9 cellular contexts compared by ENCODE assay signal in the genomic region with DNA sequence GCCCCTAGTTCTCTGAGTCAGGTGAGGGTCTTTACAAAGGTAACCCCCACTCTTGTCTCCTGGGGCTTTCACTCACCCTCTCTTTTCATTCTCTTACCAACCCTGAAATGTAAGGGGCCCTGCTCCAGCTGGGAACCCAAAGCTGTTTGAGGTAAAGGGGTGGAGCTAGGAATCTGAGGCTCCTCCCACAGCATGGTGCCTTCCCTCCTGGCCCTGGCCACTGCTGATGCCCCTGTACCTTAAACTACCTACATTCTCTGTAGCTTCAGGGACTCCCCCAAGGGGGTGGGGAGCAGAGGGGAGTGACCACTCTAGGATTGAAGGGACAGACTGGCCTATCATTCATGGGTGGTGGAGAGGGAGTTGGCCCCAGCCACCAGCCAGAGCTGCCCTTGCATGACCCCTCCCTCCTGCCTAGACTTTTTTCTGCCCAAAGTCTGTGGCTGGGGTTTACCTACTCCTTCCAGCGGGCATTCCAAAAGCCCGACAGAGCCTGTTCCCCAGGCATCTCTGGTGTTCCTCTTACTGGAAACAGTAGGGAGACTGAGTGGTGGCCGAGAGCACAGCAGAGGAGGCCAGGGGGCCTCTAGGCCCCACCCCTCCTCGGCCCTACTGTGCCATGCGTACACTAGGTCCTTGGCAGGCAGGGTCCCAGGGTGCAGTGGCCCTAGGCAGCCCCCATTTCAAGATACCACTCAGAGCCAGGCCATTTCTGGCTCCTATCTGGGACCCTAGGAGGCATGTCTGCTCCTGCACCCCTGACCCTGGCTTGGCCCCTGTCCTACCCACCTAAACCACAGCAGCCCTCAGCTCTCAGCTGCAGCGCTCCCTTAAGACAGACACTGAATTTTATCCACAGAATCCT. TPM values are rescaled to one million over a fixed set of nuclear protein-coding genes. Genes with fewer than 3 reads are reported as not detected.
DNase-seq lines count a peak whose midpoint lies in the region; ATAC-seq, FAIRE-seq and TF ChIP-seq lines count a peak whose summit lies in the region.
"Had no signal": no experiment of that assay in that cellular context is flagged by ENCODE, and none has a peak within 500 bp of the region (broad histone marks: within the 10 kb centered on the region; RNA-seq: fewer than 3 reads in every experiment).

No MANE protein-coding gene starts in this region.

- no peak overlapping the region for H2BK15ac ChIP-seq in H1 (ENCODE audit: low read length)

- H2BK120ac ChIP-seq in H1 (replicated peaks; ENCODE audit: low read depth, low read length) (no peak overlapping the region), trophoblast cell (ENCODE audit: insufficient read depth, low read length, poor library complexity) (no peak overlapping the region)

- no peak overlapping the region for H2AFZ ChIP-seq in H1 (ENCODE audit: low read length)
- H2AFZ ChIP-seq in trophoblast cell (ENCODE audit: insufficient read depth, low read length, poor library complexity): no peak overlapping the region

- no peak overlapping the region for H3K4me3 Mint-ChIP-seq in osteocyte (ENCODE audit: unreplicated experiment)

- TF ChIP-seq RAD21 in H1 (IDR thresholded peaks at IDR 0.05 in 1 of 2, conservative IDR thresholded peaks at IDR 0.05 in 1 of 2; ENCODE audit: low read depth in 2 of 2, low read length in 2 of 2): no peak

- H3K18ac ChIP-seq in H1 (ENCODE audit: extremely low read depth, low read length): no peak overlapping the region; the same call in 1 of the 2 replicates
- H3K18ac ChIP-seq in trophoblast cell (ENCODE audit: low read length): peak overlapping the region; percentile 44

- WGBS in H1 (ENCODE audit: extremely low coverage in 1 of 2, insufficient coverage in 1 of 2, insufficient read length in 1 of 2, insufficient replicate concordance in 2 of 2, low coverage in 1 of 2, low lambda C conversion rate in 2 of 2, missing lambda C conversion rate in 1 of 2), 2 experiments: 74% methylated on average over 6 of the region's 6 CpGs; no CpG with 5 or more reads in 1 of the 2 experiments
- WGBS in trophoblast cell (ENCODE audit: extremely low coverage, insufficient coverage, insufficient read length): no CpG with 5 or more reads among the region's 6 CpGs

- H3K23ac ChIP-seq in H1 (ENCODE audit: insufficient read length): no peak overlapping the region
- H3K23ac ChIP-seq in trophoblast cell (ENCODE audit: low read length): no peak overlapping the region

- H3K27me3 Mint-ChIP-seq in osteocyte (ENCODE audit: unreplicated experiment): no peaks in the 10 kb centered on the region

- no peak for TF ChIP-seq EP300 in H1 (IDR thresholded peaks at IDR 0.05; ENCODE audit: borderline replicate concordance in 1 of 2, low read depth in 2 of 2, low read length in 2 of 2)

- H4K8ac ChIP-seq in H1 (ENCODE audit: extremely low read depth, insufficient read depth, low read length) (no peak overlapping the region), trophoblast cell (ENCODE audit: low read depth, low read length) (no peak overlapping the region)

- no peak overlapping the region for H4K91ac ChIP-seq in H1 (replicated peaks; ENCODE audit: insufficient read length, low read length)
- no peak overlapping the region for H4K91ac ChIP-seq in trophoblast cell (ENCODE audit: low read depth, low read length)

- H3K27ac Mint-ChIP-seq in osteocyte (ENCODE audit: unreplicated experiment): no peak overlapping the region

- no peak overlapping the region for H4K5ac ChIP-seq in H1 (ENCODE audit: insufficient read length, low read depth, low read length)

- H3K4me2 ChIP-seq in H1 (ENCODE audit: insufficient read depth in 1 of 2, low read depth in 2 of 2, low read length in 2 of 2) (peak overlapping the region; percentile 15 to 32; a peak in 2 of 4 replicates), trophoblast cell (ENCODE audit: low read length) (peak overlapping the region; percentile 14)

- H3K36me3 ChIP-seq in HUES6 (ENCODE audit: control insufficient read depth, insufficient read depth, low read length) (peaks cover 21% of the 10 kb centered on the region), H1 (ENCODE audit: control insufficient read depth in 2 of 4, insufficient read depth in 4 of 4, low read length in 3 of 4) (peaks cover 0 to 12% (median 5%) of the 10 kb centered on the region in 4 experiments; a peak in 3 of 8 replicates), trophoblast cell (ENCODE audit: control insufficient read depth in 1 of 2, insufficient read depth in 2 of 2, low read length in 2 of 2) (peaks cover 87 to 96% of the 10 kb centered on the region in 2 experiments)

- H2BK20ac ChIP-seq in H1 (ENCODE audit: low read length): no peak overlapping the region

- H3K79me1 ChIP-seq in H1 (ENCODE audit: low read depth, low read length) (0 out of 2 replicates have a peak, but pooled peaks cover 5% of the 10 kb centered on the region), trophoblast cell (ENCODE audit: low read length) (peaks cover 46% of the 10 kb centered on the region)

- peaks cover 3% of the 10 kb centered on the region in 2 experiments for H4K20me1 ChIP-seq in H1 (replicated peaks in 1 of 2; ENCODE audit: control insufficient read depth in 1 of 2, insufficient read depth in 2 of 2, low read length in 2 of 2)

- no peak for TF ChIP-seq POLR2A in H1 (IDR thresholded peaks at IDR 0.05; ENCODE audit: control extremely low read depth in 1 of 2, low read depth in 2 of 2, low read length in 2 of 2)

- H3K79me2 ChIP-seq in H1 (ENCODE audit: control insufficient read depth in 1 of 2, insufficient read depth in 2 of 2, low read length in 2 of 2) (no peaks in the 10 kb centered on the region), trophoblast cell (ENCODE audit: control insufficient read depth, insufficient read depth, low read length, poor library complexity) (peaks cover 39% of the 10 kb centered on the region)

- CTCF ChIA-PET in H1 (lab: Charles Lee; ENCODE audit: partially characterized antibody): interaction anchor here (0.6 to 15.0 kb wide), 11 partner anchors 9 to 797 kb away, joined by 3 to 210 read pairs (median 5); partner anchors contain the start of genes DOK4 and POLR2C

- H3K36me3 Mint-ChIP-seq in osteocyte (ENCODE audit: unreplicated experiment): peaks cover 4% of the 10 kb centered on the region

- peak; percentile 71 for FAIRE-seq in H1 (lab: Jason Lieb, UNC)

- H3K4me1 Mint-ChIP-seq in osteocyte (ENCODE audit: unreplicated experiment): peaks cover 32% of the 10 kb centered on the region

- ATAC-seq in GM21576 (IDR thresholded peaks at IDR 0.05; ENCODE audit: unreplicated experiment): no peak

- no peak for TF ChIP-seq CTCF in H1 (IDR thresholded peaks at IDR 0.05; ENCODE audit: control extremely low read depth in 1 of 3, insufficient read depth in 1 of 3, low read depth in 1 of 3, low read length in 3 of 3)
- no peak for TF ChIP-seq CTCF in osteocyte (IDR thresholded peaks at IDR 0.05)

- peak overlapping the region; percentile 21 for H3K9ac ChIP-seq in HUES6 (ENCODE audit: low read length)
- no peak overlapping the region for H3K9ac ChIP-seq in H1 (replicated peaks in 1 of 4; ENCODE audit: extremely low read depth in 1 of 4, low read depth in 3 of 4, low read length in 3 of 4)
- peak overlapping the region; percentile 14 for H3K9ac ChIP-seq in trophoblast cell (ENCODE audit: low read length)

- H3K27me3 ChIP-seq in HUES6 (ENCODE audit: control insufficient read depth, insufficient read depth, low read length) (peaks cover 10% of the 10 kb centered on the region), H1 (replicated peaks in 1 of 4; ENCODE audit: control insufficient read depth in 3 of 4, extremely low read depth in 1 of 4, insufficient read depth in 3 of 4, low read length in 3 of 4) (no peaks in the 10 kb centered on the region; a peak in 1 of 7 replicates), trophoblast cell (ENCODE audit: insufficient read depth, low read length) (no peaks in the 10 kb centered on the region)
- H3K27me3 ChIP-seq: Peyer's patch had no signal

- H3K4me3 ChIP-seq in HUES6 (ENCODE audit: low read depth, low read length) (peak overlapping the region; percentile 45; the same call in 1 of the 2 replicates), H1 (ENCODE audit: extremely low read depth in 1 of 4, insufficient read depth in 2 of 4, low read depth in 3 of 4, low read length in 4 of 4) (no peak overlapping the region; a peak in 1 of 8 replicates), trophoblast cell (ENCODE audit: low read depth, low read length) (no peak overlapping the region)

- DNase-seq in NCI-H82 (lab: John Stamatoyannopoulos, UW) (peak; percentile 22), NCI-H82 treated with DMSO at 0.1 percent for 48 hours (lab: John Stamatoyannopoulos, UW; ENCODE audit: unreplicated experiment) (no peak), H1 (ENCODE audit: low read depth in 1 of 2, low spot score in 2 of 2) (peak in 1 of 2 experiments; percentile 70), trophoblast cell (no peak), osteocyte (ENCODE audit: extremely low spot score, unreplicated experiment) (no peak)
- DNase-seq in NK-92 treated with Interleukin-12 subunit alpha and Interleukin-12 subunit beta, amount 100 ng/mL, for 24 hours (lab: John Stamatoyannopoulos, UW): no peak

- H3K9me3 ChIP-seq in HUES6 (ENCODE audit: control insufficient read depth, insufficient read depth, low read depth, low read length) (no peaks in the 10 kb centered on the region), H1 (ENCODE audit: insufficient read depth in 2 of 2, low read depth in 1 of 2, low read length in 1 of 2) (no peaks in the 10 kb centered on the region), trophoblast cell (ENCODE audit: insufficient read depth, low read depth, low read length) (peaks cover 3% of the 10 kb centered on the region)
- H3K9me3 ChIP-seq: Peyer's patch had no signal

- H3K14ac ChIP-seq in H1 (ENCODE audit: insufficient read length) (no peak overlapping the region), trophoblast cell (ENCODE audit: low read length) (peak overlapping the region; percentile 20)

- no peak overlapping the region for H2AK5ac ChIP-seq in H1 (ENCODE audit: low read depth, low read length)
- H2AK5ac ChIP-seq in trophoblast cell (ENCODE audit: low read length): no peak overlapping the region

- no peak overlapping the region for H3K56ac ChIP-seq in H1 (replicated peaks; ENCODE audit: insufficient read length, low read depth, low read length)

- H4K12ac ChIP-seq in trophoblast cell (ENCODE audit: low read depth, low read length): no peak overlapping the region

- H2BK12ac ChIP-seq in H1 (ENCODE audit: low read depth, low read length): no peak overlapping the region
- no peak overlapping the region for H2BK12ac ChIP-seq in trophoblast cell (ENCODE audit: low read length)

- POLR2A ChIA-PET in H1 (lab: Charles Lee; ENCODE audit: partially characterized antibody): interaction anchor here (0.9 to 10.3 kb wide), 7 partner anchors 10 to 60 kb away, joined by 3 to 67 read pairs (median 5); partner anchors contain the start of genes DOK4 and POLR2C

- peaks cover 8% of the 10 kb centered on the region; the same call in 1 of the 2 replicates for H3K23me2 ChIP-seq in H1 (ENCODE audit: low read depth, low read length)

- H3K4me1 ChIP-seq in HUES6 (ENCODE audit: control insufficient read depth, insufficient read depth, low read length): peaks cover 67% of the 10 kb centered on the region
- H3K4me1 ChIP-seq in H1 (replicated peaks in 1 of 4; ENCODE audit: control insufficient read depth in 3 of 4, insufficient read depth in 4 of 4, low read length in 3 of 4): peaks cover 10 to 59% (median 47%) of the 10 kb centered on the region in 4 experiments
- peaks cover 61 to 65% of the 10 kb centered on the region in 2 experiments for H3K4me1 ChIP-seq in trophoblast cell (ENCODE audit: control insufficient read depth in 1 of 2, insufficient read depth in 2 of 2, low read length in 2 of 2)

- H3K27ac ChIP-seq in HUES6 (ENCODE audit: low read depth, low read length): no peak overlapping the region
- no peak overlapping the region for H3K27ac ChIP-seq in H1 (ENCODE audit: low read depth, low read length)
- peak overlapping the region; percentile 70 for H3K27ac ChIP-seq in trophoblast cell (ENCODE audit: low read depth, low read length)

- no peaks in the 10 kb centered on the region for H3K9me3 Mint-ChIP-seq in osteocyte (ENCODE audit: unreplicated experiment)

- H2BK5ac ChIP-seq in H1 (ENCODE audit: low read depth, low read length) (peak overlapping the region; percentile 87; the same call in 1 of the 2 replicates), trophoblast cell (ENCODE audit: low read depth, low read length, poor library complexity) (no peak overlapping the region)

- no peak overlapping the region for H3K4ac ChIP-seq in H1 (replicated peaks; ENCODE audit: insufficient read length, low read depth, low read length)
- H3K4ac ChIP-seq in trophoblast cell (ENCODE audit: low read depth, low read length): peak overlapping the region; percentile 42

RNA-seq across cellular contexts. Expression of gene DOK4, which starts 9.5 kb away (rescaled TPM):
- total RNA-seq in H1 (2021; fragmentation: NEBNext Ultra II Directional; extraction: Animal tissue kit (Norgen Biotek cat#: 25700)): 28.9 and 29.9 TPM in 2 replicates
- polyA plus RNA-seq in H1 (2011; rRNA removed): 24.0 and 29.5 TPM in 2 replicates
- polyA plus RNA-seq in H1 (2011; cell fraction: cytosol; rRNA removed): 30.4 TPM
- polyA plus RNA-seq in H1 (2011; cell fraction: nucleus; rRNA removed): 46.7 TPM
- 20.5 to 27.4 TPM (median 25.8 TPM) in 4 replicates for polyA plus RNA-seq in H1 (2012, experiment 1 of 2)
- polyA plus RNA-seq in H1 (2012, experiment 2 of 2): 20.5 TPM
- polyA plus RNA-seq in H1 (2013, experiment 1 of 2): 13.6 TPM
- polyA plus RNA-seq in H1 (2013, experiment 2 of 2): 13.6 TPM
- 24.3 and 27.0 TPM in 2 replicates for polyA minus RNA-seq in H1 (2011; rRNA and poly(A)+ RNA removed)
- 14.3 TPM for polyA minus RNA-seq in H1 (2011; cell fraction: cytosol; rRNA and poly(A)+ RNA removed)
- polyA minus RNA-seq in H1 (2011; cell fraction: nucleus; rRNA and poly(A)+ RNA removed): 11.3 TPM
- polyA plus RNA-seq in trophoblast cell (2013): 407 and 429 TPM in 2 replicates
- 22.5 and 24.4 TPM in 2 replicates for total RNA-seq in osteocyte

RNA-seq across cellular contexts. Expression of gene POLR2C, which starts 14.3 kb away (rescaled TPM):
- total RNA-seq in H1 (2021; fragmentation: NEBNext Ultra II Directional; extraction: Animal tissue kit (Norgen Biotek cat#: 25700)): 71.2 and 72.5 TPM in 2 replicates
- 132 and 149 TPM in 2 replicates for polyA plus RNA-seq in H1 (2011; rRNA removed)
- 174 TPM for polyA plus RNA-seq in H1 (2011; cell fraction: cytosol; rRNA removed)
- 155 TPM for polyA plus RNA-seq in H1 (2011; cell fraction: nucleus; rRNA removed)
- 73.1 to 103 TPM (median 99.7 TPM) in 4 replicates for polyA plus RNA-seq in H1 (2012, experiment 1 of 2)
- 88.7 TPM for polyA plus RNA-seq in H1 (2012, experiment 2 of 2)
- 41.8 TPM for polyA plus RNA-seq in H1 (2013, experiment 1 of 2)
- 43.3 TPM for polyA plus RNA-seq in H1 (2013, experiment 2 of 2)
- polyA minus RNA-seq in H1 (2011; rRNA and poly(A)+ RNA removed): 234 and 245 TPM in 2 replicates
- polyA minus RNA-seq in H1 (2011; cell fraction: cytosol; rRNA and poly(A)+ RNA removed): 126 TPM
- polyA minus RNA-seq in H1 (2011; cell fraction: nucleus; rRNA and poly(A)+ RNA removed): 89.2 TPM
- polyA plus RNA-seq in trophoblast cell (2013): 49.8 and 50.6 TPM in 2 replicates
- 46.8 and 47.8 TPM in 2 replicates for total RNA-seq in osteocyte

RNA-seq across cellular contexts. Expression of gene COQ9, which starts 29.5 kb away (rescaled TPM):
- total RNA-seq in H1 (2021; fragmentation: NEBNext Ultra II Directional; extraction: Animal tissue kit (Norgen Biotek cat#: 25700)): 31.7 and 33.3 TPM in 2 replicates
- polyA plus RNA-seq in H1 (2011; rRNA removed): 47.9 and 60.3 TPM in 2 replicates
- polyA plus RNA-seq in H1 (2011; cell fraction: cytosol; rRNA removed): 64.5 TPM
- 77.8 TPM for polyA plus RNA-seq in H1 (2011; cell fraction: nucleus; rRNA removed)
- 35.5 to 44.0 TPM (median 38.3 TPM) in 4 replicates for polyA plus RNA-seq in H1 (2012, experiment 1 of 2)
- polyA plus RNA-seq in H1 (2012, experiment 2 of 2): 36.3 TPM
- 29.5 TPM for polyA plus RNA-seq in H1 (2013, experiment 1 of 2)
- polyA plus RNA-seq in H1 (2013, experiment 2 of 2): 29.6 TPM
- 46.9 and 50.7 TPM in 2 replicates for polyA minus RNA-seq in H1 (2011; rRNA and poly(A)+ RNA removed)
- polyA minus RNA-seq in H1 (2011; cell fraction: cytosol; rRNA and poly(A)+ RNA removed): 25.1 TPM
- 25.1 TPM for polyA minus RNA-seq in H1 (2011; cell fraction: nucleus; rRNA and poly(A)+ RNA removed)
- polyA plus RNA-seq in trophoblast cell (2013): 21.2 and 21.9 TPM in 2 replicates
- total RNA-seq in osteocyte: 37.8 and 50.1 TPM in 2 replicates

RNA-seq across cellular contexts. Expression of gene CIAPIN1, which starts 29.6 kb away (rescaled TPM):
- total RNA-seq in H1 (2021; fragmentation: NEBNext Ultra II Directional; extraction: Animal tissue kit (Norgen Biotek cat#: 25700)): 83.6 and 90.7 TPM in 2 replicates
- polyA plus RNA-seq in H1 (2011; rRNA removed): 64.0 and 76.8 TPM in 2 replicates
- 74.2 TPM for polyA plus RNA-seq in H1 (2011; cell fraction: cytosol; rRNA removed)
- polyA plus RNA-seq in H1 (2011; cell fraction: nucleus; rRNA removed): 56.1 TPM
- polyA plus RNA-seq in H1 (2012, experiment 1 of 2): 72.0 to 81.5 TPM (median 74.4 TPM) in 4 replicates
- polyA plus RNA-seq in H1 (2012, experiment 2 of 2): 84.8 TPM
- polyA plus RNA-seq in H1 (2013, experiment 1 of 2): 45.2 TPM
- polyA plus RNA-seq in H1 (2013, experiment 2 of 2): 43.4 TPM
- 71.0 and 75.1 TPM in 2 replicates for polyA minus RNA-seq in H1 (2011; rRNA and poly(A)+ RNA removed)
- 26.4 TPM for polyA minus RNA-seq in H1 (2011; cell fraction: cytosol; rRNA and poly(A)+ RNA removed)
- polyA minus RNA-seq in H1 (2011; cell fraction: nucleus; rRNA and poly(A)+ RNA removed): 30.0 TPM
- polyA plus RNA-seq in trophoblast cell (2013): 36.7 and 38.3 TPM in 2 replicates
- 52.2 and 57.1 TPM in 2 replicates for total RNA-seq in osteocyte

RNA-seq across cellular contexts. Expression of gene CCDC102A, which starts 59.6 kb away (rescaled TPM):
- total RNA-seq in H1 (2021; fragmentation: NEBNext Ultra II Directional; extraction: Animal tissue kit (Norgen Biotek cat#: 25700)): 3.5 and 4.0 TPM in 2 replicates
- 7.5 and 10.5 TPM in 2 replicates for polyA plus RNA-seq in H1 (2011; rRNA removed)
- 7.6 TPM for polyA plus RNA-seq in H1 (2011; cell fraction: cytosol; rRNA removed)
- polyA plus RNA-seq in H1 (2011; cell fraction: nucleus; rRNA removed): 9.3 TPM
- 2.3 to 5.0 TPM (median 4.0 TPM) in 4 replicates for polyA plus RNA-seq in H1 (2012, experiment 1 of 2)
- 4.5 TPM for polyA plus RNA-seq in H1 (2012, experiment 2 of 2)
- 1.3 TPM for polyA plus RNA-seq in H1 (2013, experiment 1 of 2)
- polyA plus RNA-seq in H1 (2013, experiment 2 of 2): 1.3 TPM
- 1.7 and 1.9 TPM in 2 replicates for polyA minus RNA-seq in H1 (2011; rRNA and poly(A)+ RNA removed)
- polyA minus RNA-seq in H1 (2011; cell fraction: cytosol; rRNA and poly(A)+ RNA removed): 2.7 TPM
- 2.6 TPM for polyA minus RNA-seq in H1 (2011; cell fraction: nucleus; rRNA and poly(A)+ RNA removed)
- polyA plus RNA-seq in trophoblast cell (2013): 7.7 and 8.5 TPM in 2 replicates
- total RNA-seq in osteocyte: 17.2 and 18.8 TPM in 2 replicates

Comparison
In these comparisons a context has a peak if more than half of its experiments do, and no peak if none do; other contexts are left out.
1. H3K9ac ChIP-seq: peak in HUES6 (single experiment) and trophoblast cell (single experiment); none in H1 (0 of 4).